In genomic region chr5:150789943-150790611, GRCh38 we compare ENCODE assay signal across 1 cellular context.
TF ChIP-seq lines count a peak whose summit lies in the region.

No MANE protein-coding gene starts in this region.

TF ChIP-seq in GM12878, 131 proteins besides CTCF, POLR2A, EP300 and RAD21 (continued from another document and continues in another):
- TF ChIP-seq TBL1XR1 (IDR thresholded peaks at IDR 0.05; ENCODE audit: low read depth, low read length) = no peak
- TF ChIP-seq SREBF2 (IDR thresholded peaks at IDR 0.05; ENCODE audit: low read length) = no peak
- TF ChIP-seq SRF (IDR thresholded peaks at IDR 0.05; ENCODE audit: low read depth in 2 of 2, low read length in 2 of 2) = no peak
- peak; percentile 59; the same call in 1 of the 2 replicates for TF ChIP-seq JUNB (IDR thresholded peaks at IDR 0.05)
- TF ChIP-seq SIN3A (IDR thresholded peaks at IDR 0.05; ENCODE audit: low read depth, low read length) = no peak
- TF ChIP-seq ZNF274 (IDR thresholded peaks at IDR 0.05; ENCODE audit: insufficient read depth, insufficient read length) = no peak
- TF ChIP-seq TARDBP (IDR thresholded peaks at IDR 0.05; ENCODE audit: borderline replicate concordance) = no peak
- TF ChIP-seq ZBTB40 (IDR thresholded peaks at IDR 0.05; ENCODE audit: borderline replicate concordance) = no peak
- TF ChIP-seq, protein P1, sequence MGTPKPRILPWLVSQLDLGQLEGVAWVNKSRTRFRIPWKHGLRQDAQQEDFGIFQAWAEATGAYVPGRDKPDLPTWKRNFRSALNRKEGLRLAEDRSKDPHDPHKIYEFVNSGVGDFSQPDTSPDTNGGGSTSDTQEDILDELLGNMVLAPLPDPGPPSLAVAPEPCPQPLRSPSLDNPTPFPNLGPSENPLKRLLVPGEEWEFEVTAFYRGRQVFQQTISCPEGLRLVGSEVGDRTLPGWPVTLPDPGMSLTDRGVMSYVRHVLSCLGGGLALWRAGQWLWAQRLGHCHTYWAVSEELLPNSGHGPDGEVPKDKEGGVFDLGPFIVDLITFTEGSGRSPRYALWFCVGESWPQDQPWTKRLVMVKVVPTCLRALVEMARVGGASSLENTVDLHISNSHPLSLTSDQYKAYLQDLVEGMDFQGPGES (IDR thresholded peaks at IDR 0.05) = no peak
- TF ChIP-seq FOXM1 (IDR thresholded peaks at IDR 0.05; ENCODE audit: low read depth, low read length) = peak; percentile 19; the same call in 1 of the 2 replicates
- peak; percentile 53; the same call in 1 of the 2 replicates for TF ChIP-seq CREM (IDR thresholded peaks at IDR 0.05; ENCODE audit: low read depth)
- TF ChIP-seq, protein P2, sequence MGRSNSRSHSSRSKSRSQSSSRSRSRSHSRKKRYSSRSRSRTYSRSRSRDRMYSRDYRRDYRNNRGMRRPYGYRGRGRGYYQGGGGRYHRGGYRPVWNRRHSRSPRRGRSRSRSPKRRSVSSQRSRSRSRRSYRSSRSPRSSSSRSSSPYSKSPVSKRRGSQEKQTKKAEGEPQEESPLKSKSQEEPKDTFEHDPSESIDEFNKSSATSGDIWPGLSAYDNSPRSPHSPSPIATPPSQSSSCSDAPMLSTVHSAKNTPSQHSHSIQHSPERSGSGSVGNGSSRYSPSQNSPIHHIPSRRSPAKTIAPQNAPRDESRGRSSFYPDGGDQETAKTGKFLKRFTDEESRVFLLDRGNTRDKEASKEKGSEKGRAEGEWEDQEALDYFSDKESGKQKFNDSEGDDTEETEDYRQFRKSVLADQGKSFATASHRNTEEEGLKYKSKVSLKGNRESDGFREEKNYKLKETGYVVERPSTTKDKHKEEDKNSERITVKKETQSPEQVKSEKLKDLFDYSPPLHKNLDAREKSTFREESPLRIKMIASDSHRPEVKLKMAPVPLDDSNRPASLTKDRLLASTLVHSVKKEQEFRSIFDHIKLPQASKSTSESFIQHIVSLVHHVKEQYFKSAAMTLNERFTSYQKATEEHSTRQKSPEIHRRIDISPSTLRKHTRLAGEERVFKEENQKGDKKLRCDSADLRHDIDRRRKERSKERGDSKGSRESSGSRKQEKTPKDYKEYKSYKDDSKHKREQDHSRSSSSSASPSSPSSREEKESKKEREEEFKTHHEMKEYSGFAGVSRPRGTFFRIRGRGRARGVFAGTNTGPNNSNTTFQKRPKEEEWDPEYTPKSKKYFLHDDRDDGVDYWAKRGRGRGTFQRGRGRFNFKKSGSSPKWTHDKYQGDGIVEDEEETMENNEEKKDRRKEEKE (IDR thresholded peaks at IDR 0.05) = no peak
- no peak for TF ChIP-seq ZNF207 (IDR thresholded peaks at IDR 0.05; ENCODE audit: borderline replicate concordance)
- TF ChIP-seq, protein P3, sequence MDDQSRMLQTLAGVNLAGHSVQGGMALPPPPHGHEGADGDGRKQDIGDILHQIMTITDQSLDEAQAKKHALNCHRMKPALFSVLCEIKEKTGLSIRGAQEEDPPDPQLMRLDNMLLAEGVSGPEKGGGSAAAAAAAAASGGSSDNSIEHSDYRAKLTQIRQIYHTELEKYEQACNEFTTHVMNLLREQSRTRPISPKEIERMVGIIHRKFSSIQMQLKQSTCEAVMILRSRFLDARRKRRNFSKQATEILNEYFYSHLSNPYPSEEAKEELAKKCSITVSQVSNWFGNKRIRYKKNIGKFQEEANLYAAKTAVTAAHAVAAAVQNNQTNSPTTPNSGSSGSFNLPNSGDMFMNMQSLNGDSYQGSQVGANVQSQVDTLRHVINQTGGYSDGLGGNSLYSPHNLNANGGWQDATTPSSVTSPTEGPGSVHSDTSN (IDR thresholded peaks at IDR 0.05; ENCODE audit: insufficient replicate concordance, low read depth, low read length) = no peak
- TF ChIP-seq SP1 (IDR thresholded peaks at IDR 0.05; ENCODE audit: low read depth, low read length) = no peak
- no peak for TF ChIP-seq MYB (IDR thresholded peaks at IDR 0.05; ENCODE audit: borderline replicate concordance, low read depth, low read length)
- no peak for TF ChIP-seq RCOR1 (conservative IDR thresholded peaks at IDR 0.05; ENCODE audit: low read depth, low read length)
- TF ChIP-seq BRCA1 (IDR thresholded peaks at IDR 0.05; ENCODE audit: low read depth, low read length) = no peak
- TF ChIP-seq ZNF217 (IDR thresholded peaks at IDR 0.05) = no peak
- no peak for TF ChIP-seq JUND (IDR thresholded peaks at IDR 0.05; ENCODE audit: low read depth, low read length)
- TF ChIP-seq ATF7 (IDR thresholded peaks at IDR 0.05; ENCODE audit: low read depth) = peak; percentile 36; the same call in 1 of the 2 replicates
- TF ChIP-seq, protein P4, sequence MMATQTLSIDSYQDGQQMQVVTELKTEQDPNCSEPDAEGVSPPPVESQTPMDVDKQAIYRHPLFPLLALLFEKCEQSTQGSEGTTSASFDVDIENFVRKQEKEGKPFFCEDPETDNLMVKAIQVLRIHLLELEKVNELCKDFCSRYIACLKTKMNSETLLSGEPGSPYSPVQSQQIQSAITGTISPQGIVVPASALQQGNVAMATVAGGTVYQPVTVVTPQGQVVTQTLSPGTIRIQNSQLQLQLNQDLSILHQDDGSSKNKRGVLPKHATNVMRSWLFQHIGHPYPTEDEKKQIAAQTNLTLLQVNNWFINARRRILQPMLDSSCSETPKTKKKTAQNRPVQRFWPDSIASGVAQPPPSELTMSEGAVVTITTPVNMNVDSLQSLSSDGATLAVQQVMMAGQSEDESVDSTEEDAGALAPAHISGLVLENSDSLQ (IDR thresholded peaks at IDR 0.05) = no peak
- no peak for TF ChIP-seq ZNF622 (IDR thresholded peaks at IDR 0.05)
- no peak for TF ChIP-seq LARP7 (IDR thresholded peaks at IDR 0.05)
- TF ChIP-seq SMARCA5 (IDR thresholded peaks at IDR 0.05) = 0 out of 2 replicates have a peak, but pooled peaks have one; percentile 44
- no peak for TF ChIP-seq STAT3 (IDR thresholded peaks at IDR 0.05; ENCODE audit: low read depth, low read length)
- TF ChIP-seq IRF4 (IDR thresholded peaks at IDR 0.05; ENCODE audit: low read depth, low read length) = no peak
- TF ChIP-seq, protein P5, sequence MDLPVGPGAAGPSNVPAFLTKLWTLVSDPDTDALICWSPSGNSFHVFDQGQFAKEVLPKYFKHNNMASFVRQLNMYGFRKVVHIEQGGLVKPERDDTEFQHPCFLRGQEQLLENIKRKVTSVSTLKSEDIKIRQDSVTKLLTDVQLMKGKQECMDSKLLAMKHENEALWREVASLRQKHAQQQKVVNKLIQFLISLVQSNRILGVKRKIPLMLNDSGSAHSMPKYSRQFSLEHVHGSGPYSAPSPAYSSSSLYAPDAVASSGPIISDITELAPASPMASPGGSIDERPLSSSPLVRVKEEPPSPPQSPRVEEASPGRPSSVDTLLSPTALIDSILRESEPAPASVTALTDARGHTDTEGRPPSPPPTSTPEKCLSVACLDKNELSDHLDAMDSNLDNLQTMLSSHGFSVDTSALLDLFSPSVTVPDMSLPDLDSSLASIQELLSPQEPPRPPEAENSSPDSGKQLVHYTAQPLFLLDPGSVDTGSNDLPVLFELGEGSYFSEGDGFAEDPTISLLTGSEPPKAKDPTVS (IDR thresholded peaks at IDR 0.05; ENCODE audit: low read depth, low read length) = no peak
- no peak for TF ChIP-seq ASH2L (IDR thresholded peaks at IDR 0.05; ENCODE audit: borderline replicate concordance, low read depth)
- no peak for TF ChIP-seq NFXL1 (IDR thresholded peaks at IDR 0.05; ENCODE audit: borderline replicate concordance)
- TF ChIP-seq IKZF1 (conservative IDR thresholded peaks at IDR 0.05) = peak; percentile 27; the same call in 1 of the 2 replicates
- no peak for TF ChIP-seq BMI1 (IDR thresholded peaks at IDR 0.05; ENCODE audit: borderline replicate concordance)
- peak; percentile 61 for TF ChIP-seq ATF2 (IDR thresholded peaks at IDR 0.05; ENCODE audit: low read length)
- no peak for TF ChIP-seq ZZZ3 (IDR thresholded peaks at IDR 0.05; ENCODE audit: control insufficient read depth, insufficient read length, low read depth)
- TF ChIP-seq NFIC (IDR thresholded peaks at IDR 0.05; ENCODE audit: low read depth, low read length) = peak; percentile 60; the same call in 1 of the 2 replicates
- TF ChIP-seq IKZF2 (IDR thresholded peaks at IDR 0.05) = peak; percentile 55 to 60; a peak in 3 of 4 replicates
- no peak for TF ChIP-seq HDAC6 (IDR thresholded peaks at IDR 0.05; ENCODE audit: unreplicated experiment)
- TF ChIP-seq CEBPB (IDR thresholded peaks at IDR 0.05; ENCODE audit: borderline replicate concordance in 1 of 2, low read depth in 2 of 2, low read length in 2 of 2) = no peak
- no peak for TF ChIP-seq NBN (IDR thresholded peaks at IDR 0.05)
- no peak for TF ChIP-seq NRF1 (conservative IDR thresholded peaks at IDR 0.05; ENCODE audit: low read depth, low read length)
- TF ChIP-seq, protein P6, sequence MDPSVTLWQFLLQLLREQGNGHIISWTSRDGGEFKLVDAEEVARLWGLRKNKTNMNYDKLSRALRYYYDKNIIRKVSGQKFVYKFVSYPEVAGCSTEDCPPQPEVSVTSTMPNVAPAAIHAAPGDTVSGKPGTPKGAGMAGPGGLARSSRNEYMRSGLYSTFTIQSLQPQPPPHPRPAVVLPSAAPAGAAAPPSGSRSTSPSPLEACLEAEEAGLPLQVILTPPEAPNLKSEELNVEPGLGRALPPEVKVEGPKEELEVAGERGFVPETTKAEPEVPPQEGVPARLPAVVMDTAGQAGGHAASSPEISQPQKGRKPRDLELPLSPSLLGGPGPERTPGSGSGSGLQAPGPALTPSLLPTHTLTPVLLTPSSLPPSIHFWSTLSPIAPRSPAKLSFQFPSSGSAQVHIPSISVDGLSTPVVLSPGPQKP (IDR thresholded peaks at IDR 0.05; ENCODE audit: low read depth, low read length) = no peak
- no peak for TF ChIP-seq CBX5 (IDR thresholded peaks at IDR 0.05; ENCODE audit: low read depth)
- no peak for TF ChIP-seq ESRRA (IDR thresholded peaks at IDR 0.05; ENCODE audit: low read length)
- TF ChIP-seq RELB (IDR thresholded peaks at IDR 0.05; ENCODE audit: low read depth) = peak; percentile 42; the same call in 1 of the 2 replicates
- TF ChIP-seq EED (IDR thresholded peaks at IDR 0.05; ENCODE audit: low read depth) = peak; percentile 85
- peak; percentile 38 to 49; a peak in 1 of 4 replicates for TF ChIP-seq BHLHE40 (IDR thresholded peaks at IDR 0.05; ENCODE audit: borderline replicate concordance in 1 of 2, low read depth in 2 of 2, low read length in 1 of 2)
- no peak for TF ChIP-seq MTA3 (IDR thresholded peaks at IDR 0.05; ENCODE audit: borderline replicate concordance, low read length)
- TF ChIP-seq, protein P7, sequence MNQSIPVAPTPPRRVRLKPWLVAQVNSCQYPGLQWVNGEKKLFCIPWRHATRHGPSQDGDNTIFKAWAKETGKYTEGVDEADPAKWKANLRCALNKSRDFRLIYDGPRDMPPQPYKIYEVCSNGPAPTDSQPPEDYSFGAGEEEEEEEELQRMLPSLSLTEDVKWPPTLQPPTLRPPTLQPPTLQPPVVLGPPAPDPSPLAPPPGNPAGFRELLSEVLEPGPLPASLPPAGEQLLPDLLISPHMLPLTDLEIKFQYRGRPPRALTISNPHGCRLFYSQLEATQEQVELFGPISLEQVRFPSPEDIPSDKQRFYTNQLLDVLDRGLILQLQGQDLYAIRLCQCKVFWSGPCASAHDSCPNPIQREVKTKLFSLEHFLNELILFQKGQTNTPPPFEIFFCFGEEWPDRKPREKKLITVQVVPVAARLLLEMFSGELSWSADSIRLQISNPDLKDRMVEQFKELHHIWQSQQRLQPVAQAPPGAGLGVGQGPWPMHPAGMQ (IDR thresholded peaks at IDR 0.05; ENCODE audit: borderline replicate concordance) = no peak
- TF ChIP-seq POLR2AphosphoS2 (IDR thresholded peaks at IDR 0.05; ENCODE audit: low read depth, low read length) = no peak
- no peak for TF ChIP-seq KAT2A (conservative IDR thresholded peaks at IDR 0.05; ENCODE audit: control insufficient read depth, low read depth, low read length)
- no peak for TF ChIP-seq WRNIP1 (IDR thresholded peaks at IDR 0.05; ENCODE audit: borderline replicate concordance, low read depth, low read length)
- no peak for TF ChIP-seq HDGF (IDR thresholded peaks at IDR 0.05)
